Comparison of ENCODE assay signal across 8 cellular contexts in genomic region chr1:30907390-30907640, GRCh38. TPM values are rescaled to one million over a fixed set of nuclear protein-coding genes. Genes with fewer than 3 reads are reported as not detected.
DNase-seq lines count a peak whose midpoint lies in the region; ATAC-seq, FAIRE-seq and TF ChIP-seq lines count a peak whose summit lies in the region.

No MANE protein-coding gene starts in this region.

- H3K27me3 Mint-ChIP-seq in activated CD8-positive, alpha-beta memory T cell treated with anti-CD3 and anti-CD28 coated beads, Interleukin-2, amount 10 ng/mL, durations not matched to agents 7 days and 5 days, result peaks cover 63% of the 10 kb centered on the region

- H4K8ac ChIP-seq in mesendoderm (ENCODE audit: low read depth, low read length), result no peak overlapping the region

- peak overlapping the region; percentile 36 for H3K4me3 ChIP-seq in bronchial epithelial cell (ENCODE audit: low read depth, low read length)
- H3K4me3 ChIP-seq in mesendoderm (ENCODE audit: low read length), result no peak overlapping the region
- H3K4me3 ChIP-seq in tibial artery, result peak overlapping the region; percentile 54 to 76

- peaks cover 22% of the 10 kb centered on the region for H3K4me1 ChIP-seq in mesendoderm (ENCODE audit: control insufficient read depth, low read depth, low read length)
- peaks cover 0 to 53% (median 35%) of the 10 kb centered on the region in 4 donors for H3K4me1 ChIP-seq in tibial artery

- no peaks in the 10 kb centered on the region for H3K27me3 ChIP-seq in bronchial epithelial cell (ENCODE audit: control insufficient read depth, insufficient read depth, low read length)
- H3K27me3 ChIP-seq in mesendoderm (ENCODE audit: insufficient read depth, low read length, poor library complexity), result no peaks in the 10 kb centered on the region
- no peaks in the 10 kb centered on the region for H3K27me3 ChIP-seq in tibial artery

- peaks cover 8% of the 10 kb centered on the region for H3K4me1 Mint-ChIP-seq in activated CD8-positive, alpha-beta memory T cell treated with anti-CD3 and anti-CD28 coated beads, Interleukin-2, amount 10 ng/mL, durations not matched to agents 7 days and 5 days

- no peak overlapping the region for H3K23ac ChIP-seq in mesendoderm (ENCODE audit: low read length)

- H3K9me3 Mint-ChIP-seq in activated CD8-positive, alpha-beta memory T cell treated with anti-CD3 and anti-CD28 coated beads, Interleukin-2, amount 10 ng/mL, durations not matched to agents 7 days and 5 days (ENCODE audit: low read depth), result no peaks in the 10 kb centered on the region

- H3K9ac ChIP-seq in mesendoderm (ENCODE audit: low read length), result peak overlapping the region; percentile 80

- H3K27ac ChIP-seq in mesendoderm (ENCODE audit: low read depth, low read length) (no peak overlapping the region), tibial artery (peak overlapping the region in 1 of 2 donors; percentile 73)

- intact Hi-C loops in tibial artery (cut with DNase I; ENCODE audit: low total_unique reads), result no loop called here

- peaks cover 2% of the 10 kb centered on the region for H3K79me2 ChIP-seq in mesendoderm (ENCODE audit: control insufficient read depth, insufficient read depth, low read length)

- H4K5ac ChIP-seq in mesendoderm (ENCODE audit: low read length), result no peak overlapping the region

- in situ Hi-C loops in G401 (cut with HindIII; ENCODE audit: low sequenced_read_pairs), result no loop called here

- no peak overlapping the region for H2BK15ac ChIP-seq in mesendoderm (replicated peaks; ENCODE audit: low read depth)

- TF ChIP-seq CTCF in bronchial epithelial cell (IDR thresholded peaks at IDR 0.05; ENCODE audit: insufficient read depth, low read length, severe bottlenecking) (no peak), tibial artery (IDR thresholded peaks at IDR 0.05) (no peak)

- no peak overlapping the region for H2BK120ac ChIP-seq in mesendoderm (ENCODE audit: low read depth, low read length)

- H2AK5ac ChIP-seq in mesendoderm (ENCODE audit: low read length), result no peak overlapping the region

- peak overlapping the region; percentile 85 for H3K56ac ChIP-seq in mesendoderm (ENCODE audit: low read length)

- CTCF ChIA-PET in activated CD8-positive, alpha-beta memory T cell treated with anti-CD3 and anti-CD28 coated beads, Interleukin-2, amount 10 ng/mL, durations not matched to agents 7 days and 5 days (lab: Charles Lee), result interaction anchor here (4.5 kb wide), 1 partner anchor 106 kb away, joined by 22 read pairs; no protein-coding TSS in a partner anchor

- H3K4me3 Mint-ChIP-seq in activated CD8-positive, alpha-beta memory T cell treated with anti-CD3 and anti-CD28 coated beads, Interleukin-2, amount 10 ng/mL, durations not matched to agents 7 days and 5 days, result peak overlapping the region; percentile 29

- ATAC-seq in activated CD8-positive, alpha-beta memory T cell treated with anti-CD3 and anti-CD28 coated beads, Interleukin-2, amount 10 ng/mL, durations not matched to agents 7 days and 5 days, result no peak
- ATAC-seq in GM19328 (IDR thresholded peaks at IDR 0.05; ENCODE audit: unreplicated experiment), result no peak
- ATAC-seq in HG02852 (IDR thresholded peaks at IDR 0.05; ENCODE audit: unreplicated experiment), result no peak

- peaks cover 6% of the 10 kb centered on the region for H3K79me1 ChIP-seq in mesendoderm (ENCODE audit: low read length)

- H3K36me3 Mint-ChIP-seq in activated CD8-positive, alpha-beta memory T cell treated with anti-CD3 and anti-CD28 coated beads, Interleukin-2, amount 10 ng/mL, durations not matched to agents 7 days and 5 days, result no peaks in the 10 kb centered on the region

- no peak for DNase-seq in activated CD8-positive, alpha-beta memory T cell treated with anti-CD3 and anti-CD28 coated beads, Interleukin-2, amount 10 ng/mL, durations not matched to agents 7 days and 5 days
- no peak for DNase-seq in activated CD8-positive, alpha-beta memory T cell treated with anti-CD3 and anti-CD28 coated beads for 24 hours
- no peak for DNase-seq in bronchial epithelial cell (ENCODE audit: low read depth)
- no peak for DNase-seq in mesendoderm
- DNase-seq in tibial artery, result no peak
- no peak for DNase-seq in G401 (ENCODE audit: low spot score)

- WGBS in mesendoderm (ENCODE audit: extremely low coverage, insufficient coverage, low lambda C conversion rate), result no CpG with 5 or more reads among the region's 4 CpGs

- H3K18ac ChIP-seq in mesendoderm (ENCODE audit: low read length), result no peak overlapping the region

- no peaks in the 10 kb centered on the region for H3K9me3 ChIP-seq in tibial artery

- no peak overlapping the region for H3K4ac ChIP-seq in mesendoderm (ENCODE audit: low read depth, low read length)

- H3K27ac Mint-ChIP-seq in activated CD8-positive, alpha-beta memory T cell treated with anti-CD3 and anti-CD28 coated beads, Interleukin-2, amount 10 ng/mL, durations not matched to agents 7 days and 5 days, result no peak overlapping the region

- H3K36me3 ChIP-seq in bronchial epithelial cell (ENCODE audit: control insufficient read depth, insufficient read depth, low read length) (no peaks in the 10 kb centered on the region), mesendoderm (ENCODE audit: control insufficient read depth, insufficient read depth, low read length) (no peaks in the 10 kb centered on the region), tibial artery (no peaks in the 10 kb centered on the region)

- H2BK5ac ChIP-seq in mesendoderm (ENCODE audit: low read length), result no peak overlapping the region

- peak overlapping the region; percentile 85 for H3K4me2 ChIP-seq in mesendoderm (ENCODE audit: low read length)

- peak; percentile 43 for FAIRE-seq in bronchial epithelial cell (lab: Jason Lieb, UNC)

RNA-seq across cellular contexts. Expression of gene SDC3, which starts 1.2 kb away (rescaled TPM):
- total RNA-seq in activated CD8-positive, alpha-beta memory T cell treated with anti-CD3 and anti-CD28 coated beads, Interleukin-2, amount 10 ng/mL, durations not matched to agents 7 days and 5 days, result not detected
- total RNA-seq in bronchial epithelial cell, result 2.4 and 4.7 TPM in 2 replicates
- polyA plus RNA-seq in mesendoderm (2013, experiment 1 of 2), result 18.5 TPM
- 20.4 TPM for polyA plus RNA-seq in mesendoderm (2013, experiment 2 of 2)
- total RNA-seq in G401 (2014; rRNA removed; shearing (Covaris generic)), result 23.0 and 26.6 TPM in 2 replicates
